1 cellular context compared by ENCODE assay signal in genomic region chr7:141754939-141755338, GRCh38.
TF ChIP-seq lines count a peak whose summit lies in the region.

No MANE protein-coding gene starts in this region.

TF ChIP-seq in GM12878, 131 proteins besides CTCF, POLR2A, EP300 and RAD21:
- no peak for TF ChIP-seq ELK1 (IDR thresholded peaks at IDR 0.05; ENCODE audit: low read depth, low read length)
TF ChIP-seq in GM12878: peak in this region for 0.
